9 cellular contexts compared by ENCODE assay signal in the genomic region with DNA sequence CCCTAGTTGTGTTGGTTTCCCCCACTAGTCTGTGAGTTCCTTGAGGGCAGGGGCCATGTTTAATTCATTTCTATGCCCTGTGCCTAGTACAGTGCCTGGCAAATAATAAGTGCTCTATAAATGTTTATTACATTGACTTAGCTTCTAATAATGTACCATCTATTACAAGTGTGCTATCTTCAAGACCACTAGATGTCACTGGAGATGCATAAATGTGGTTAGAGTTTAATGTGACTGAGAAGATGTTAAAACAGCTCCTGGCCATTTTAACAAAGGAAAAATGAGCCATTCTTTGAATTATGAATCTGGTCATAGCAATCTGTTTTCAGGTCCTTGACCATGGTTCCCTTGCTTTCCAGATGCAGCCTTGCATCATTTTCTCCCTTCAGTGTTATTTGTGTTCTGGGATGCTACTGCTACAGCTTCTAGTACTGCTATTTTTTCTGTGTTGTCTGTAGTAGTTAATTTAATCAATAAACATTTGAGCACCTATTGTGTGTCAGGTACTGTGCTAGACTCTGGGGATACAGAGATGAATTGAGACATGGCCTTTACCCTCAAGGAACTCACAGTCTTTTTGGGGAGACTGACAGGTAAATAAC. TPM values are rescaled to one million over a fixed set of nuclear protein-coding genes. Genes with fewer than 3 reads are reported as not detected.
A peak's percentile ranks its signal among the peaks of the same experiment; 100 is the strongest.
DNase-seq lines count a peak whose midpoint lies in the region; ATAC-seq and TF ChIP-seq lines count a peak whose summit lies in the region.
"Had no signal": no experiment of that assay in that cellular context is flagged by ENCODE, and none has a peak within 500 bp of the region (broad histone marks: within the 10 kb centered on the region; RNA-seq: fewer than 3 reads in every experiment).

No MANE protein-coding gene starts in this region.

- no peak overlapping the region for H3K4me3 Mint-ChIP-seq in activated naive CD4-positive, alpha-beta T cell treated with anti-CD3 and anti-CD28 coated beads for 36 hours

- H3K9me3 Mint-ChIP-seq in activated naive CD4-positive, alpha-beta T cell treated with anti-CD3 and anti-CD28 coated beads for 36 hours, result no peaks in the 10 kb centered on the region

- no peak for TF ChIP-seq POLR2A in spleen (IDR thresholded peaks at IDR 0.05)

- H3K27ac Mint-ChIP-seq in activated naive CD4-positive, alpha-beta T cell treated with anti-CD3 and anti-CD28 coated beads for 36 hours, result no peak overlapping the region

- CTCF ChIA-PET in activated naive CD4-positive, alpha-beta T cell treated with anti-CD3 and anti-CD28 coated beads for 36 hours (lab: Charles Lee), result interaction anchor here (0.5 to 3.6 kb wide), 22 partner anchors 9 to 680 kb away, joined by 3 to 58 read pairs (median 4); a partner anchor contains a TSS

- intact Hi-C loops in right cardiac atrium (cut with DNase I) (loop anchor here in 3 of 4 donors (2.0 to 10.0 kb wide), 6 partner anchors 126 to 239 kb away; no protein-coding TSS in a partner anchor), spleen (cut with DNase I; ENCODE audit: low total_unique reads) (loop anchor here (10.0 kb wide), 1 partner anchor 236 kb away; no protein-coding TSS in a partner anchor)
- intact Hi-C loops in activated naive CD4-positive, alpha-beta T cell treated with anti-CD3 and anti-CD28 coated beads for 36 hours (cut with micrococcal nuclease), result loop anchor here (1.0 to 5.0 kb wide), 4 partner anchors 119 to 240 kb away; a partner anchor contains a TSS

- no peaks in the 10 kb centered on the region for H3K27me3 Mint-ChIP-seq in activated naive CD4-positive, alpha-beta T cell treated with anti-CD3 and anti-CD28 coated beads for 36 hours (ENCODE audit: low read depth)

- ATAC-seq in GM19463 (IDR thresholded peaks at IDR 0.05; ENCODE audit: unreplicated experiment) (peak; percentile 61), right cardiac atrium (peak in 1 of 2 donors; percentile 48), HG02571 (IDR thresholded peaks at IDR 0.05; ENCODE audit: unreplicated experiment) (no peak)

- H3K36me3 ChIP-seq in spleen, result peaks cover 0 to 45% (median 3%) of the 10 kb centered on the region in 6 donors

- TF ChIP-seq CTCF in spleen (IDR thresholded peaks at IDR 0.05 in 8 of 11, conservative IDR thresholded peaks at IDR 0.05 in 3 of 11), result peak in 10 of 11 experiments; percentile 34 to 68 (median 51)

- H3K27me3 ChIP-seq in right cardiac atrium (ENCODE audit: control insufficient read depth, insufficient read depth) (no peaks in the 10 kb centered on the region), spleen (replicated peaks in 1 of 7) (no peaks in the 10 kb centered on the region)

- peak overlapping the region; percentile 39 for H3K27ac ChIP-seq in right cardiac atrium (ENCODE audit: low read length)
- no peak overlapping the region for H3K27ac ChIP-seq in spleen

- H3K4me1 ChIP-seq in right cardiac atrium (ENCODE audit: control insufficient read depth, insufficient read depth, low read length) (no peaks in the 10 kb centered on the region), spleen (no peaks in the 10 kb centered on the region)

- H3K36me3 Mint-ChIP-seq in activated naive CD4-positive, alpha-beta T cell treated with anti-CD3 and anti-CD28 coated beads for 36 hours (ENCODE audit: low read depth), result peaks cover 4% of the 10 kb centered on the region

- no peaks in the 10 kb centered on the region for H3K4me1 Mint-ChIP-seq in activated naive CD4-positive, alpha-beta T cell treated with anti-CD3 and anti-CD28 coated beads for 36 hours (ENCODE audit: low read depth)

- DNase-seq in DMS 273 treated with DMSO at 0.1 percent for 48 hours (lab: John Stamatoyannopoulos, UW) (peak; percentile 36), NCI-H146 treated with DMSO at 0.1 percent for 48 hours (lab: John Stamatoyannopoulos, UW; ENCODE audit: unreplicated experiment) (peak; percentile 10), amniotic stem cell (lab: John Stamatoyannopoulos, UW) (peak; percentile 45), right cardiac atrium (no peak), spleen (no peak)
- DNase-seq in activated naive CD4-positive, alpha-beta T cell treated with anti-CD3 and anti-CD28 coated beads for 36 hours, result no peak

- no peak overlapping the region for H3K4me3 ChIP-seq in right cardiac atrium (ENCODE audit: low read length)
- H3K4me3 ChIP-seq in spleen, result no peak overlapping the region
- H3K4me3 ChIP-seq: skin epidermis had no signal

- H3K9me3 ChIP-seq in right cardiac atrium (ENCODE audit: control insufficient read depth, low read length), result no peaks in the 10 kb centered on the region
- no peaks in the 10 kb centered on the region for H3K9me3 ChIP-seq in spleen

RNA-seq across cellular contexts. Expression of a gene that starts 43.2 kb away (rescaled TPM):
- 10 to 100 TPM; 16.8 to 19.8 (median 18.6) TPM for total RNA-seq in right cardiac atrium
- 16.0 TPM for polyA plus RNA-seq in right cardiac atrium
- 10 to 100 TPM; 10.5 to 19.9 (median 14.2) TPM for total RNA-seq in spleen
- polyA plus RNA-seq in spleen, result 1 to 10 TPM; 6.2 to 6.8 (median 6.6) TPM
- 10 to 100 TPM in 1 of 2 experiments, 1 to 10 TPM in 1; 9.7 to 10.0 TPM for total RNA-seq in activated naive CD4-positive, alpha-beta T cell treated with anti-CD3 and anti-CD28 coated beads for 36 hours

RNA-seq across cellular contexts. Expression of a gene that starts 54.7 kb away (rescaled TPM):
- total RNA-seq in right cardiac atrium (10 to 100 TPM; 26.2 to 29.5 (median 26.5) TPM), spleen (10 to 100 TPM; 16.5 to 25.7 (median 20.6) TPM)
- polyA plus RNA-seq in right cardiac atrium (7.0 TPM), spleen (1 to 10 TPM; 2.5 to 5.2 (median 3.8) TPM)
- 10 to 100 TPM; 17.0 to 17.1 TPM for total RNA-seq in activated naive CD4-positive, alpha-beta T cell treated with anti-CD3 and anti-CD28 coated beads for 36 hours

Comparison
In these comparisons a context has a peak if more than half of its experiments do, and no peak if none do; other contexts are left out.
1. DNase-seq: peak in DMS 273 treated with DMSO at 0.1 percent for 48 hours (single experiment), NCI-H146 treated with DMSO at 0.1 percent for 48 hours (single experiment) and amniotic stem cell (single experiment); none in right cardiac atrium (0 of 3), spleen (single experiment) and activated naive CD4-positive, alpha-beta T cell treated with anti-CD3 and anti-CD28 coated beads for 36 hours (single experiment).